Comparison of ENCODE assay signal across 28 cellular contexts in the genomic region with DNA sequence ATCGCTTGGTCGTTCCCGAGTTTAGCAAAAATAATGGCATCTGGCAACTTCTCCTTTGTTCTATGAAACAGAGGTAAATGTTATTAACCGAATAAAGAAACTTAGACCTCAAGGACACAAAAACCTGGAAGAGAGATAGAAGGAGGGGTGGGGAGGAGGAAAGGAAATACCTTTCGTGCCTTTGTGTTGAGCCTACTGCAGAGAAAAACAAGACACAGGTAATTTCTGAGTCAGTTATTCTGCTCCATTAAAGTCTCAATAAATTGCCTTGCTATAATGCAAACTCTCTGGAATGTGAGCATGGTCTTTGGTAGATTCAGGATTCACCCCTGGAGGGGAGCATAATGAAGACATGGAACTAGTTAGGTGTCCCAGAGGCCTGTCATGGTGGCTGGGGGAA.
A peak's percentile ranks its signal among the peaks of the same experiment; 100 is the strongest.
DNase-seq lines count a peak whose midpoint lies in the region; ATAC-seq, FAIRE-seq and TF ChIP-seq lines count a peak whose summit lies in the region.
"Had no signal": no experiment of that assay in that cellular context is flagged by ENCODE, and none has a peak within 500 bp of the region (broad histone marks: within the 10 kb centered on the region; RNA-seq: fewer than 3 reads in every experiment).

No MANE protein-coding gene starts in this region.

- intact Hi-C loops in breast epithelium (cut with DNase I; ENCODE audit: low total_unique reads): loop anchor here (2.0 kb wide), 1 partner anchor 70 kb away; no protein-coding TSS in a partner anchor
- intact Hi-C loops in heart left ventricle (cut with DNase I): no loop called here

- H3K23ac ChIP-seq in trophoblast cell (ENCODE audit: low read length): no peak overlapping the region

- no peaks in the 10 kb centered on the region for H3K36me3 Mint-ChIP-seq in GM23338 (ENCODE audit: low read depth)
- no peaks in the 10 kb centered on the region for H3K36me3 Mint-ChIP-seq in glutamatergic neuron (ENCODE audit: unreplicated experiment)
- H3K36me3 Mint-ChIP-seq: CD14-positive monocyte; CD8-positive, alpha-beta memory T cell had no signal

- peak overlapping the region; percentile 74 for H4K91ac ChIP-seq in trophoblast cell (ENCODE audit: low read depth, low read length)

- no peak overlapping the region for H3K4me3 ChIP-seq in GM23338
- no peak overlapping the region for H3K4me3 ChIP-seq in breast epithelium
- no peak overlapping the region for H3K4me3 ChIP-seq in trophoblast cell (ENCODE audit: low read depth, low read length)
- no peak overlapping the region for H3K4me3 ChIP-seq in heart left ventricle
- H3K4me3 ChIP-seq in SJCRH30: no peak overlapping the region
- no peak overlapping the region for H3K4me3 ChIP-seq in GM23248
- H3K4me3 ChIP-seq: HAP-1, PC-9 had no signal

- peaks cover 21% of the 10 kb centered on the region for H3K4me1 ChIP-seq in GM23338 (ENCODE audit: insufficient read depth)
- peaks cover 0 to 11% of the 10 kb centered on the region in 2 donors for H3K4me1 ChIP-seq in breast epithelium
- peaks cover 20 to 25% of the 10 kb centered on the region in 2 experiments for H3K4me1 ChIP-seq in trophoblast cell (ENCODE audit: control insufficient read depth in 1 of 2, insufficient read depth in 2 of 2, low read length in 2 of 2)
- H3K4me1 ChIP-seq in heart left ventricle: peaks cover 0 to 9% (median 6%) of the 10 kb centered on the region in 12 donors
- H3K4me1 ChIP-seq in SJCRH30: peaks cover 14% of the 10 kb centered on the region; the same call in 1 of the 2 replicates
- H3K4me1 ChIP-seq in GM23248 (ENCODE audit: insufficient read depth): no peaks in the 10 kb centered on the region
- H3K4me1 ChIP-seq: HAP-1 had no signal

- no peak overlapping the region for H3K4me2 ChIP-seq in GM23338
- no peak overlapping the region for H3K4me2 ChIP-seq in trophoblast cell (ENCODE audit: low read length)
- H3K4me2 ChIP-seq in GM23248 (ENCODE audit: unreplicated experiment): no peak overlapping the region
- H3K4me2 ChIP-seq: PC-9 had no signal

- peaks cover 15% of the 10 kb centered on the region for H3K79me1 ChIP-seq in trophoblast cell (ENCODE audit: low read length)

- H4K8ac ChIP-seq in trophoblast cell (ENCODE audit: low read depth, low read length): no peak overlapping the region

- H2AK5ac ChIP-seq in trophoblast cell (ENCODE audit: low read length): no peak overlapping the region

- peak overlapping the region; percentile 74; the same call in 1 of the 2 replicates for H2AFZ ChIP-seq in GM23338
- H2AFZ ChIP-seq in trophoblast cell (ENCODE audit: insufficient read depth, low read length, poor library complexity): peak overlapping the region; percentile 10
- no peak overlapping the region for H2AFZ ChIP-seq in GM23248
- H2AFZ ChIP-seq: PC-9 had no signal

- H4K20me1 ChIP-seq in GM23338 (replicated peaks; ENCODE audit: insufficient read depth) (no peaks in the 10 kb centered on the region), GM23248 (ENCODE audit: insufficient read depth) (no peaks in the 10 kb centered on the region)

- no CpG with 5 or more reads among the region's 5 CpGs for WGBS in trophoblast cell (ENCODE audit: extremely low coverage, insufficient coverage, insufficient read length)
- WGBS in heart left ventricle, 4 donors: 92 to 97% (median 94%) methylated on average over 5 of the region's 5 CpGs
- 48 to 59% methylated on average over 5 of the region's 5 CpGs for WGBS in GM23248 (ENCODE audit: low coverage in 1 of 2, low lambda C conversion rate in 2 of 2, missing lambda C conversion rate in 2 of 2), 2 experiments

- no peak overlapping the region for H4K12ac ChIP-seq in trophoblast cell (ENCODE audit: low read depth, low read length)

- no peaks in the 10 kb centered on the region for H3K79me2 ChIP-seq in GM23338 (replicated peaks; ENCODE audit: insufficient read depth)
- H3K79me2 ChIP-seq in trophoblast cell (ENCODE audit: control insufficient read depth, insufficient read depth, low read length, poor library complexity): no peaks in the 10 kb centered on the region
- H3K79me2 ChIP-seq in GM23248 (ENCODE audit: insufficient read depth): no peaks in the 10 kb centered on the region

- FAIRE-seq in H54 (lab: Jason Lieb, UNC): no peak
- FAIRE-seq: GM12891 had no signal

- H3K9me3 ChIP-seq in breast epithelium (no peaks in the 10 kb centered on the region), trophoblast cell (ENCODE audit: insufficient read depth, low read depth, low read length) (no peaks in the 10 kb centered on the region), heart left ventricle (no peaks in the 10 kb centered on the region), SJCRH30 (replicated peaks) (no peaks in the 10 kb centered on the region), GM23248 (ENCODE audit: low read depth) (no peaks in the 10 kb centered on the region)
- H3K9me3 ChIP-seq: HAP-1 had no signal

- H3K9me3 Mint-ChIP-seq in GM23338 (no peaks in the 10 kb centered on the region), glutamatergic neuron (ENCODE audit: unreplicated experiment) (peaks cover 14% of the 10 kb centered on the region)

- in situ Hi-C loops in GM23248 (cut with MboI): no loop called here

- TF ChIP-seq POLR2A in breast epithelium (IDR thresholded peaks at IDR 0.05): no peak
- no peak for TF ChIP-seq POLR2A in H54 (IDR thresholded peaks at IDR 0.05; ENCODE audit: low read depth, low read length)
- TF ChIP-seq POLR2A in heart left ventricle (IDR thresholded peaks at IDR 0.05): no peak

- ATAC-seq in GM23338 (no peak), heart left ventricle (no peak)

- H3K9ac ChIP-seq in trophoblast cell (ENCODE audit: low read length) (no peak overlapping the region), GM23248 (no peak overlapping the region)

- peaks cover 10% of the 10 kb centered on the region for H3K27me3 Mint-ChIP-seq in GM23338 (ENCODE audit: insufficient read depth, low read depth, poor library complexity)
- peaks cover 11% of the 10 kb centered on the region for H3K27me3 Mint-ChIP-seq in glutamatergic neuron (ENCODE audit: unreplicated experiment)

- H2BK120ac ChIP-seq in trophoblast cell (ENCODE audit: insufficient read depth, low read length, poor library complexity): peak overlapping the region; percentile 45

- H3F3A ChIP-seq in GM23338 (replicated peaks; ENCODE audit: low read depth) (no peaks in the 10 kb centered on the region), GM23248 (ENCODE audit: insufficient read depth) (no peaks in the 10 kb centered on the region)

- TF ChIP-seq CTCF in GM23338 (conservative IDR thresholded peaks at IDR 0.05; ENCODE audit: low read depth in 2 of 2) (no peak), breast epithelium (IDR thresholded peaks at IDR 0.05) (no peak), glutamatergic neuron (IDR thresholded peaks at IDR 0.05; ENCODE audit: partially characterized antibody, unreplicated experiment) (no peak), heart left ventricle (IDR thresholded peaks at IDR 0.05) (no peak)

- H3K4me1 Mint-ChIP-seq in GM23338 (peaks cover 17% of the 10 kb centered on the region), glutamatergic neuron (ENCODE audit: low read depth, unreplicated experiment) (peaks cover 57% of the 10 kb centered on the region)
- H3K4me1 Mint-ChIP-seq: B cell; CD14-positive monocyte; CD8-positive, alpha-beta memory T cell had no signal

- H3K4me3 Mint-ChIP-seq in GM23338 (no peak overlapping the region), glutamatergic neuron (ENCODE audit: unreplicated experiment) (no peak overlapping the region)
- H3K4me3 Mint-ChIP-seq: B cell; CD14-positive monocyte; CD8-positive, alpha-beta memory T cell; HFFc6 had no signal

- H3K36me3 ChIP-seq in GM23338 (ENCODE audit: insufficient read depth): no peaks in the 10 kb centered on the region
- no peaks in the 10 kb centered on the region for H3K36me3 ChIP-seq in breast epithelium
- no peaks in the 10 kb centered on the region for H3K36me3 ChIP-seq in trophoblast cell (ENCODE audit: control insufficient read depth in 1 of 2, insufficient read depth in 2 of 2, low read length in 2 of 2)
- no peaks in the 10 kb centered on the region for H3K36me3 ChIP-seq in heart left ventricle
- no peaks in the 10 kb centered on the region for H3K36me3 ChIP-seq in SJCRH30
- no peaks in the 10 kb centered on the region for H3K36me3 ChIP-seq in GM23248 (ENCODE audit: low read depth)
- H3K36me3 ChIP-seq: HAP-1 had no signal

- no peak overlapping the region for H3K27ac ChIP-seq in GM23338 (ENCODE audit: low read depth)
- peak overlapping the region; percentile 65 to 79 for H3K27ac ChIP-seq in breast epithelium
- peak overlapping the region; percentile 37 for H3K27ac ChIP-seq in trophoblast cell (ENCODE audit: low read depth, low read length)
- no peak overlapping the region for H3K27ac ChIP-seq in heart left ventricle
- no peak overlapping the region for H3K27ac ChIP-seq in SJCRH30
- no peak overlapping the region for H3K27ac ChIP-seq in GM23248
- H3K27ac ChIP-seq: 22Rv1, HL-60, PC-9 had no signal

- H3K14ac ChIP-seq in trophoblast cell (ENCODE audit: low read length): no peak overlapping the region

- DNase-seq in GM23338 (ENCODE audit: low spot score): no peak
- no peak for DNase-seq in breast epithelium (ENCODE audit: low spot score in 2 of 2)
- DNase-seq in glutamatergic neuron: no peak
- no peak for DNase-seq in trophoblast cell
- DNase-seq in H54 (ENCODE audit: insufficient read length, low spot score): no peak
- DNase-seq in heart left ventricle: no peak
- no peak for DNase-seq in SJCRH30
- DNase-seq in GM23248: no peak
- DNase-seq: CD8-positive, alpha-beta memory T cell; DMS 273 treated with DMSO at 0.1 percent for 48 hours; DMS79; EL; GDM1; HFFc6; NCI-H1105; NCI-H146; NCI-H1930; NCI-H2107; NCI-H524; NCI-H774; PC-9; SHP77 had no signal

- H3K27ac Mint-ChIP-seq in GM23338 (no peak overlapping the region), glutamatergic neuron (ENCODE audit: unreplicated experiment) (peak overlapping the region; percentile 95)
- H3K27ac Mint-ChIP-seq: B cell; CD14-positive monocyte; CD8-positive, alpha-beta memory T cell; HFFc6 had no signal

- peak overlapping the region; percentile 20 for H3K4ac ChIP-seq in trophoblast cell (ENCODE audit: low read depth, low read length)

- H3K27me3 ChIP-seq in GM23338 (ENCODE audit: insufficient read depth) (no peaks in the 10 kb centered on the region), breast epithelium (no peaks in the 10 kb centered on the region), trophoblast cell (ENCODE audit: insufficient read depth, low read length) (no peaks in the 10 kb centered on the region), heart left ventricle (no peaks in the 10 kb centered on the region), SJCRH30 (no peaks in the 10 kb centered on the region), GM23248 (replicated peaks; ENCODE audit: insufficient read depth) (no peaks in the 10 kb centered on the region)

- no peak overlapping the region for H3K18ac ChIP-seq in trophoblast cell (ENCODE audit: low read length)

- peak overlapping the region; percentile 45 for H2BK5ac ChIP-seq in trophoblast cell (ENCODE audit: low read depth, low read length, poor library complexity)

- H2BK12ac ChIP-seq in trophoblast cell (ENCODE audit: low read length): peak overlapping the region; percentile 80

- H3K9me2 ChIP-seq in GM23338 (ENCODE audit: insufficient read depth) (peaks cover 3% of the 10 kb centered on the region; the same call in 1 of the 2 replicates), GM23248 (ENCODE audit: insufficient read depth) (no peaks in the 10 kb centered on the region)

TF ChIP-seq in GM23338, 12 proteins besides CTCF, POLR2A, EP300 and RAD21 (continues in another document):
- no peak for TF ChIP-seq POLR2AphosphoS5 (IDR thresholded peaks at IDR 0.05; ENCODE audit: low read depth)
- no peak for TF ChIP-seq ZNF114 (CRISPR knock-in tag; IDR thresholded peaks at IDR 0.05)

Comparison
In these comparisons a context has a peak if more than half of its experiments do, and no peak if none do; other contexts are left out.
1. H3K27ac ChIP-seq: peak in breast epithelium (2 of 2) and trophoblast cell (single experiment); none in GM23338 (single experiment), heart left ventricle (0 of 12), SJCRH30 (single experiment) and GM23248 (single experiment).